ENCODE assay signal across 14 cellular contexts in the genomic region with DNA sequence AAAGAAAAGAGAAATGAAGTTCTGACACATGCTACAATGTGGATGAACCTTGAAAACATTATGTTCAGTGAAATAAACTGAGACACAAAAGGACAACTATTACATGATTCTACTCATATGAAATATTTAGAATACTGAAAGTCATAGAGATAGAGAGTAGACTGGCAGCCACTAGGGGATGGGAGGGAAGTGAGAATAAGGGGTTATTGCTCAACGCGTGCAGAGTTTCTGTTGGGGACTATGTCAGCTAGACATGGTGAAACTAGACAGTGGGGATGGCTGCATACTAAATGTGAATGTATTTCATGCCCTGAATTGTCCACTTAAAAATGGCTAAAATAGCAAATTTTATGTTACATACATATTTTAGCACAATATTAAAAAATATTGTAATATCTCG.
DNase-seq lines count a peak whose midpoint lies in the region; ATAC-seq, FAIRE-seq and TF ChIP-seq lines count a peak whose summit lies in the region.
"Had no signal": no experiment of that assay in that cellular context is flagged by ENCODE, and none has a peak within 500 bp of the region (broad histone marks: within the 10 kb centered on the region; RNA-seq: fewer than 3 reads in every experiment).

No MANE protein-coding gene starts in this region.

- H3K9me3 Mint-ChIP-seq in T-helper 2 cell treated with Interferon-gamma antibody and Interleukin-4, amounts not matched to agents 5 μg/mL and 100 μg/mL, for 36 hours = peaks cover 4% of the 10 kb centered on the region

- H3K4me1 Mint-ChIP-seq in T-helper 2 cell treated with Interferon-gamma antibody and Interleukin-4, amounts not matched to agents 5 μg/mL and 100 μg/mL, for 36 hours (ENCODE audit: low read depth) = no peaks in the 10 kb centered on the region
- H3K4me1 Mint-ChIP-seq: IgD-negative memory B cell had no signal

- peaks cover 15 to 33% (median 26%) of the 10 kb centered on the region in 10 experiments; a peak in 19 of 20 replicates for H3K4me1 ChIP-seq in BLaER1 treated with 17β-estradiol and CSF1 and Interleukin-3, amounts not matched to agents 10 nM and 100 nM
- H3K4me1 ChIP-seq in small intestine (ENCODE audit: control insufficient read depth in 2 of 2, insufficient read depth in 1 of 2, low read depth in 1 of 2, low read length in 1 of 2) (no peaks in the 10 kb centered on the region), A673 (ENCODE audit: insufficient read depth, low read length, poor library complexity, severe bottlenecking) (no peaks in the 10 kb centered on the region)
- H3K4me1 ChIP-seq: A549 had no signal

- no peak for TF ChIP-seq CTCF in A673 (conservative IDR thresholded peaks at IDR 0.05; ENCODE audit: low read depth, low read length)

- no peak overlapping the region; a peak in 1 of 22 replicates for H3K27ac ChIP-seq in BLaER1 treated with 17β-estradiol and CSF1 and Interleukin-3, amounts not matched to agents 10 nM and 100 nM
- H3K27ac ChIP-seq in small intestine (ENCODE audit: low read depth in 1 of 2, low read length in 1 of 2) = no peak overlapping the region
- no peak overlapping the region for H3K27ac ChIP-seq in A673 (ENCODE audit: low read depth, low read length, poor library complexity, severe bottlenecking)
- H3K27ac ChIP-seq: A549, hepatocyte, tibial nerve had no signal

- no peaks in the 10 kb centered on the region for H3K36me3 Mint-ChIP-seq in T-helper 2 cell treated with Interferon-gamma antibody and Interleukin-4, amounts not matched to agents 5 μg/mL and 100 μg/mL, for 36 hours (ENCODE audit: low read depth)
- H3K36me3 Mint-ChIP-seq: IgD-negative memory B cell had no signal

- H4K20me1 ChIP-seq in BLaER1 treated with 17β-estradiol and CSF1 and Interleukin-3, amounts not matched to agents 10 nM and 100 nM = no peaks in the 10 kb centered on the region

- peaks cover 7 to 14% (median 11%) of the 10 kb centered on the region in 11 experiments for H3K9me3 ChIP-seq in BLaER1 treated with 17β-estradiol and CSF1 and Interleukin-3, amounts not matched to agents 10 nM and 100 nM (replicated peaks in 1 of 11)
- no peaks in the 10 kb centered on the region for H3K9me3 ChIP-seq in small intestine (ENCODE audit: control insufficient read depth, low read depth)
- peaks cover 2% of the 10 kb centered on the region for H3K9me3 ChIP-seq in A673 (ENCODE audit: low read depth, low read length, poor library complexity, severe bottlenecking)

- intact Hi-C loops in A673 (cut with micrococcal nuclease; ENCODE audit: unreplicated experiment) = no loop called here

- H3K9ac ChIP-seq in BLaER1 treated with 17β-estradiol and CSF1 and Interleukin-3, amounts not matched to agents 10 nM and 100 nM = no peak overlapping the region

- H3K4me2 ChIP-seq in BLaER1 treated with 17β-estradiol and CSF1 and Interleukin-3, amounts not matched to agents 10 nM and 100 nM = peak overlapping the region in 8 of 11 experiments; percentile 7 to 73 (median 60); a peak in 10 of 22 replicates
- H3K4me2 ChIP-seq: A549, hepatocyte had no signal

- CTCF ChIA-PET in A673 (lab: Charles Lee) = no interaction called here

- DNase-seq in GM19239 (ENCODE audit: insufficient read length, low spot score) (peak; percentile 32), NAMALWA (ENCODE audit: low spot score) (peak; percentile 20), small intestine (no peak), A673 (ENCODE audit: low spot score) (no peak)
- DNase-seq in T-helper 2 cell treated with Interferon-gamma antibody and Interleukin-4, amounts not matched to agents 5 μg/mL and 100 μg/mL, for 36 hours (ENCODE audit: low spot score) = no peak
- DNase-seq in activated CD8-positive, alpha-beta memory T cell treated with anti-CD3 and anti-CD28 coated beads, Interleukin-2, amount 50 U/mL, for 48 hours = no peak
- DNase-seq: NCI-H524 treated with DMSO at 0.1 percent for 48 hours; stimulated activated CD4-positive, alpha-beta T cell treated with anti-CD3 and anti-CD28 coated beads, Interleukin-4, amount 100 ng/mL, for 24 hours had no signal

- H3K4me3 Mint-ChIP-seq in T-helper 2 cell treated with Interferon-gamma antibody and Interleukin-4, amounts not matched to agents 5 μg/mL and 100 μg/mL, for 36 hours = no peak overlapping the region
- H3K4me3 Mint-ChIP-seq: IgD-negative memory B cell had no signal

- no peaks in the 10 kb centered on the region; a peak in 1 of 22 replicates for H3K36me3 ChIP-seq in BLaER1 treated with 17β-estradiol and CSF1 and Interleukin-3, amounts not matched to agents 10 nM and 100 nM
- H3K36me3 ChIP-seq in small intestine (ENCODE audit: control insufficient read depth in 2 of 2, insufficient read depth in 2 of 2, low read length in 2 of 2) = no peaks in the 10 kb centered on the region
- no peaks in the 10 kb centered on the region for H3K36me3 ChIP-seq in A673 (ENCODE audit: insufficient read depth, low read length, poor library complexity, severe bottlenecking)
- H3K36me3 ChIP-seq: tibial nerve had no signal

- FAIRE-seq in GM19239 (lab: Jason Lieb, UNC) = no peak
- FAIRE-seq in small intestine (lab: Jason Lieb, UNC) = no peak
- FAIRE-seq: A549 had no signal

- WGBS in small intestine, 3 donors = 83 to 92% (median 92%) methylated on average over 3 of the region's 3 CpGs

- peaks cover 2% of the 10 kb centered on the region for H3K27me3 Mint-ChIP-seq in T-helper 2 cell treated with Interferon-gamma antibody and Interleukin-4, amounts not matched to agents 5 μg/mL and 100 μg/mL, for 36 hours (ENCODE audit: low read depth)

- no peaks in the 10 kb centered on the region for H3K27me3 ChIP-seq in BLaER1 treated with 17β-estradiol and CSF1 and Interleukin-3, amounts not matched to agents 10 nM and 100 nM
- H3K27me3 ChIP-seq in small intestine (ENCODE audit: control insufficient read depth in 2 of 2, insufficient read depth in 2 of 2, low read length in 2 of 2) = no peaks in the 10 kb centered on the region
- H3K27me3 ChIP-seq in A673 (replicated peaks; ENCODE audit: insufficient read depth, low read depth, low read length, poor library complexity) = no peaks in the 10 kb centered on the region
- H3K27me3 ChIP-seq: hepatocyte, tibial nerve had no signal

- BruUV-seq in A673 (replicated peaks; lab: Mats Ljungman, UMichigan) = no TSS peak

- POLR2A ChIA-PET in A673 (lab: Charles Lee; ENCODE audit: low non-redundant PET) = no interaction called here

- H3K4me3 ChIP-seq in BLaER1 treated with 17β-estradiol and CSF1 and Interleukin-3, amounts not matched to agents 10 nM and 100 nM = no peak overlapping the region
- H3K4me3 ChIP-seq in small intestine (ENCODE audit: low read depth in 1 of 2, low read length in 2 of 2) (no peak overlapping the region), A673 (ENCODE audit: low read depth, low read length, poor library complexity, severe bottlenecking) (no peak overlapping the region)
- H3K4me3 ChIP-seq: A549, hepatocyte, tibial nerve had no signal

- ATAC-seq in HG02884 (IDR thresholded peaks at IDR 0.05; ENCODE audit: unreplicated experiment) = peak; percentile 97

- H3K27ac Mint-ChIP-seq in T-helper 2 cell treated with Interferon-gamma antibody and Interleukin-4, amounts not matched to agents 5 μg/mL and 100 μg/mL, for 36 hours = no peak overlapping the region

Comparison
In these comparisons a context has a peak if more than half of its experiments do, and no peak if none do; other contexts are left out.
1. DNase-seq: peak in GM19239 (single experiment) and NAMALWA (single experiment); none in small intestine (single experiment), A673 (single experiment), T-helper 2 cell treated with Interferon-gamma antibody and Interleukin-4, amounts not matched to agents 5 μg/mL and 100 μg/mL, for 36 hours (single experiment) and activated CD8-positive, alpha-beta memory T cell treated with anti-CD3 and anti-CD28 coated beads, Interleukin-2, amount 50 U/mL, for 48 hours (single experiment).